ENCODE assay signal across 1 cellular context in genomic region chr1:12083766-12084165, GRCh38.
TF ChIP-seq lines count a peak whose summit lies in the region.

No MANE protein-coding gene starts in this region.

TF ChIP-seq in WTC11, 78 proteins besides CTCF, POLR2A, EP300 and RAD21 (continued from another document):
- TF ChIP-seq ARID4B (CRISPR knock-in tag; IDR thresholded peaks at IDR 0.05; ENCODE audit: borderline replicate concordance) = no peak
- TF ChIP-seq NFE2L1 (CRISPR knock-in tag; IDR thresholded peaks at IDR 0.05) = no peak
- TF ChIP-seq PRRX2 (CRISPR knock-in tag; IDR thresholded peaks at IDR 0.05) = no peak
- TF ChIP-seq ZBTB21 (CRISPR knock-in tag; IDR thresholded peaks at IDR 0.05; ENCODE audit: borderline replicate concordance) = no peak
- no peak for TF ChIP-seq FOXP4 (CRISPR knock-in tag; IDR thresholded peaks at IDR 0.05)
- no peak for TF ChIP-seq NFATC4 (CRISPR knock-in tag; IDR thresholded peaks at IDR 0.05)
- no peak for TF ChIP-seq SMAD4 (CRISPR knock-in tag; IDR thresholded peaks at IDR 0.05)
- TF ChIP-seq GRHL2 (CRISPR knock-in tag; IDR thresholded peaks at IDR 0.05; ENCODE audit: insufficient replicate concordance, severe bottlenecking) = no peak
- no peak for TF ChIP-seq ERG (CRISPR knock-in tag; IDR thresholded peaks at IDR 0.05)
- TF ChIP-seq USF1 (CRISPR knock-in tag; IDR thresholded peaks at IDR 0.05) = no peak
- no peak for TF ChIP-seq ZNF121 (CRISPR knock-in tag; IDR thresholded peaks at IDR 0.05)
- TF ChIP-seq JAZF1 (CRISPR knock-in tag; IDR thresholded peaks at IDR 0.05) = no peak
- no peak for TF ChIP-seq ZNF416 (CRISPR knock-in tag; IDR thresholded peaks at IDR 0.05)
